Comparison of ENCODE assay signal across 26 cellular contexts in the genomic region with DNA sequence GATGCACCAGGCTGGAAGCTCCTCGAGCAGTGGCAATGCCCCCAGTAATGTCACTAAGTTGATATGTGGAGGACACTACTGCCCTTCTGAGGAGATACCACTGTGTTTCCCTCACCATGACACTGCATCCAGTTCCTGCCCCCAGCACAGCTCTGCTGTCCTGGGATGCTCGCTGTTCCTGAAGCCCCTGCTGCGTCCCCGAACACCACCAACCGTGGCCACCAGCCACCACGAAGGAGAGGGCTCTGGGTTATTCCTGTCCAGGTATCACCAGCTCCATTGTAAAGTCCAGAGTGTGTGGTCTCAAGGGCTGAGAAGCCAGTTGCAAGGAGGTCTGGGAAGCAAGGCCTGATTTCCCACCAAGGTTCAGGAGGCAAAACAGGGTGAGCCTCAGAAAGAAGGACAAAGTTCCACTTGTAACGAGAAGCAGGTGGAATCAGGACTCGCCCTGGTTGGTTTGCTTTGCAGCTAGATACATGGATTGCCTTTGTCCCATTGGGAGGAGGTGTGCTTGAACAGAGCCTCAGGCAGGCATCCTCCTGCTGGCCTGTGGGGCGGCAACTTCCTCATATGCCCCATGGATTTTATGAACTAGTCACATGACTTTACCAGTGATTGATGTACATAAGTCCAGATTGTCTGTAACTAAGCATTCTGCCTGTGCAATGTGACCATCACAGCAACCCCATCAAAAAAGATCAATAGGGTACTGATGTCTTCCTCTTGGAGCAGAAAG.
DNase-seq lines count a peak whose midpoint lies in the region; ATAC-seq, FAIRE-seq and TF ChIP-seq lines count a peak whose summit lies in the region.
"Had no signal": no experiment of that assay in that cellular context is flagged by ENCODE, and none has a peak within 500 bp of the region (broad histone marks: within the 10 kb centered on the region; RNA-seq: fewer than 3 reads in every experiment).

No MANE protein-coding gene starts in this region.

- FAIRE-seq in bronchial epithelial cell (lab: Jason Lieb, UNC) = peak; percentile 89
- FAIRE-seq in urothelium cell line (lab: Jason Lieb, UNC) = peak; percentile 17
- FAIRE-seq: A204.1, GM12878, GM12892, GM18507 had no signal

- no peaks in the 10 kb centered on the region for H3K36me3 ChIP-seq in bronchial epithelial cell (ENCODE audit: control insufficient read depth, insufficient read depth, low read length)
- no peaks in the 10 kb centered on the region for H3K36me3 ChIP-seq in mucosa of descending colon (ENCODE audit: low read depth)
- H3K36me3 ChIP-seq: BE2C, BLaER1 had no signal

- H3K9me3 ChIP-seq in mucosa of descending colon = no peaks in the 10 kb centered on the region
- H3K9me3 ChIP-seq: BE2C, BLaER1 had no signal

- intact Hi-C loops in mucosa of descending colon (cut with DNase I, micrococcal nuclease) = no loop called here

- TF ChIP-seq CTCF in bronchial epithelial cell (IDR thresholded peaks at IDR 0.05; ENCODE audit: insufficient read depth, low read length, severe bottlenecking) (no peak), mucosa of descending colon (IDR thresholded peaks at IDR 0.05) (no peak)

- H3K4me1 ChIP-seq in mucosa of descending colon (ENCODE audit: low read depth) = no peaks in the 10 kb centered on the region
- H3K4me1 ChIP-seq: BE2C had no signal

- H3K4me3 ChIP-seq in bronchial epithelial cell (ENCODE audit: low read depth, low read length) (no peak overlapping the region), mucosa of descending colon (no peak overlapping the region)
- H3K4me3 ChIP-seq: BLaER1, GM12878 had no signal

- ATAC-seq in mucosa of descending colon = peak; percentile 51
- no peak for ATAC-seq in HG02642 (IDR thresholded peaks at IDR 0.05; ENCODE audit: poor library complexity, unreplicated experiment)
- ATAC-seq in HG03439 (IDR thresholded peaks at IDR 0.05; ENCODE audit: unreplicated experiment) = no peak
- ATAC-seq: GM12878 had no signal

- DNase-seq in bronchial epithelial cell (ENCODE audit: low read depth) (no peak), mucosa of descending colon (peak in 1 of 3 donors; percentile 21), urothelium cell line (ENCODE audit: low spot score) (no peak)
- no peak for DNase-seq in activated effector memory CD4-positive, alpha-beta T cell treated with anti-CD3 and anti-CD28 coated beads, Interleukin-2, amount 50 U/mL, for 16 hours
- DNase-seq: 8988T; ACHN; BE2C; C1 segment of cervical spinal cord; CD4-positive, alpha-beta memory T cell; CD4-positive, CD25-positive, alpha-beta regulatory T cell; CD8-positive, alpha-beta memory T cell; COR-L47; DMS 273 treated with DMSO at 0.1 percent for 48 hours; DMS153; DMS53; DMS79; DND-41; EL; GDM1 had no signal

- H3K27me3 ChIP-seq in bronchial epithelial cell (ENCODE audit: control insufficient read depth, insufficient read depth, low read length) = no peaks in the 10 kb centered on the region
- H3K27me3 ChIP-seq: BE2C, BLaER1 had no signal
